In genomic region chr4:181582595-181582994, GRCh38 we compare ENCODE assay signal across 18 cellular contexts.
A peak's percentile ranks its signal among the peaks of the same experiment; 100 is the strongest.
DNase-seq lines count a peak whose midpoint lies in the region; ATAC-seq and TF ChIP-seq lines count a peak whose summit lies in the region.
"Had no signal": no experiment of that assay in that cellular context is flagged by ENCODE, and none has a peak within 500 bp of the region (broad histone marks: within the 10 kb centered on the region; RNA-seq: fewer than 3 reads in every experiment).

No MANE protein-coding gene starts in this region.

- peak; percentile 9 for DNase-seq in activated CD4-positive, alpha-beta T cell treated with anti-CD3 and anti-CD28 coated beads for 48 hours
- DNase-seq in activated CD4-positive, alpha-beta T cell treated with anti-CD3 and anti-CD28 coated beads, Interleukin-2, amount 10 ng/mL, durations not matched to agents 24 days and 14 days, result no peak
- no peak for DNase-seq in LNCaP clone FGC (ENCODE audit: low read depth)
- no peak for DNase-seq in chondrocyte (ENCODE audit: low spot score)
- peak; percentile 30 for DNase-seq in testis
- no peak for DNase-seq in COLO668 (lab: John Stamatoyannopoulos, UW; ENCODE audit: unreplicated experiment)
- DNase-seq in D341Med (ENCODE audit: low spot score), result no peak
- DNase-seq: activated CD4-positive, CD25-positive, alpha-beta regulatory T cell; activated naive CD4-positive, alpha-beta T cell treated with anti-CD3 and anti-CD28 coated beads, Interleukin-2, amount 50 U/mL, for 16 hours; head of caudate nucleus; islet precursor cell; NCI-H2029; NCI-H524 treated with DMSO at 0.1 percent for 48 hours; T-cell; thyroid gland had no signal

- intact Hi-C loops in activated CD4-positive, alpha-beta T cell treated with anti-CD3 and anti-CD28 coated beads, Interleukin-2, amount 10 ng/mL, durations not matched to agents 24 days and 14 days (cut with micrococcal nuclease), result no loop called here
- intact Hi-C loops in testis (cut with DNase I; ENCODE audit: low total_unique reads), result no loop called here

- H3K4me3 ChIP-seq in LNCaP clone FGC (ENCODE audit: low read depth, low read length), result no peak overlapping the region
- H3K4me3 ChIP-seq in testis, result no peak overlapping the region
- H3K4me3 ChIP-seq: esophagus muscularis mucosa, thyroid gland had no signal

- H3K27me3 Mint-ChIP-seq in activated CD4-positive, alpha-beta T cell treated with anti-CD3 and anti-CD28 coated beads, Interleukin-2, amount 10 ng/mL, durations not matched to agents 24 days and 14 days, result no peaks in the 10 kb centered on the region
- no peaks in the 10 kb centered on the region for H3K27me3 Mint-ChIP-seq in chondrocyte (ENCODE audit: low read depth)
- H3K27me3 Mint-ChIP-seq: T-cell had no signal

- no peak overlapping the region for H3K4me3 Mint-ChIP-seq in activated CD4-positive, alpha-beta T cell treated with anti-CD3 and anti-CD28 coated beads, Interleukin-2, amount 10 ng/mL, durations not matched to agents 24 days and 14 days
- no peak overlapping the region for H3K4me3 Mint-ChIP-seq in chondrocyte (ENCODE audit: unreplicated experiment)
- H3K4me3 Mint-ChIP-seq: T-cell had no signal

- no peaks in the 10 kb centered on the region for H3K9me3 ChIP-seq in testis
- H3K9me3 ChIP-seq: esophagus muscularis mucosa, thyroid gland had no signal

- peaks cover 6% of the 10 kb centered on the region for H3K9me3 Mint-ChIP-seq in activated CD4-positive, alpha-beta T cell treated with anti-CD3 and anti-CD28 coated beads, Interleukin-2, amount 10 ng/mL, durations not matched to agents 24 days and 14 days
- peaks cover 3% of the 10 kb centered on the region for H3K9me3 Mint-ChIP-seq in chondrocyte (ENCODE audit: low read depth)

- H3K36me3 ChIP-seq in testis (ENCODE audit: low read depth, missing control alignments), result no peaks in the 10 kb centered on the region
- H3K36me3 ChIP-seq: esophagus muscularis mucosa, thyroid gland had no signal

- no peaks in the 10 kb centered on the region for H3K4me1 ChIP-seq in testis
- H3K4me1 ChIP-seq: esophagus muscularis mucosa, thyroid gland had no signal

- no peak for ATAC-seq in HG02970 (IDR thresholded peaks at IDR 0.05; ENCODE audit: low FRiP score, unreplicated experiment)
- ATAC-seq: T-cell had no signal

- H3K4me1 Mint-ChIP-seq in activated CD4-positive, alpha-beta T cell treated with anti-CD3 and anti-CD28 coated beads, Interleukin-2, amount 10 ng/mL, durations not matched to agents 24 days and 14 days, result no peaks in the 10 kb centered on the region
- H3K4me1 Mint-ChIP-seq in chondrocyte (ENCODE audit: low read depth), result peaks cover 9% of the 10 kb centered on the region
- H3K4me1 Mint-ChIP-seq: T-cell had no signal

- WGBS in testis, 2 donors, result 51 to 85% methylated on average over 4 of the region's 4 CpGs

- no peaks in the 10 kb centered on the region for H3K27me3 ChIP-seq in testis
- H3K27me3 ChIP-seq: thyroid gland had no signal

- no peak overlapping the region for H3K27ac ChIP-seq in testis
- H3K27ac ChIP-seq: esophagus muscularis mucosa, RWPE1, thyroid gland had no signal

- no peak overlapping the region for H3K27ac Mint-ChIP-seq in activated CD4-positive, alpha-beta T cell treated with anti-CD3 and anti-CD28 coated beads, Interleukin-2, amount 10 ng/mL, durations not matched to agents 24 days and 14 days
- no peak overlapping the region for H3K27ac Mint-ChIP-seq in chondrocyte (ENCODE audit: unreplicated experiment)
- H3K27ac Mint-ChIP-seq: T-cell had no signal

- TF ChIP-seq CTCF in LNCaP clone FGC (IDR thresholded peaks at IDR 0.05; ENCODE audit: control insufficient read depth, extremely low read depth, insufficient read depth) (peak; percentile 38), chondrocyte (IDR thresholded peaks at IDR 0.05) (peak; percentile 33), testis (IDR thresholded peaks at IDR 0.05) (no peak)

- TF ChIP-seq POLR2A in testis (IDR thresholded peaks at IDR 0.05), result no peak

- no peaks in the 10 kb centered on the region for H3K36me3 Mint-ChIP-seq in activated CD4-positive, alpha-beta T cell treated with anti-CD3 and anti-CD28 coated beads, Interleukin-2, amount 10 ng/mL, durations not matched to agents 24 days and 14 days (ENCODE audit: low read depth)
- no peaks in the 10 kb centered on the region for H3K36me3 Mint-ChIP-seq in chondrocyte (ENCODE audit: low read depth)
- H3K36me3 Mint-ChIP-seq: T-cell had no signal

Comparison
In these comparisons a context has a peak if more than half of its experiments do, and no peak if none do; other contexts are left out.
1. DNase-seq: peak in activated CD4-positive, alpha-beta T cell treated with anti-CD3 and anti-CD28 coated beads for 48 hours (single experiment) and testis (single experiment); none in activated CD4-positive, alpha-beta T cell treated with anti-CD3 and anti-CD28 coated beads, Interleukin-2, amount 10 ng/mL, durations not matched to agents 24 days and 14 days (single experiment), LNCaP clone FGC (single experiment), chondrocyte (single experiment), COLO668 (single experiment) and D341Med (single experiment).
2. CTCF ChIP-seq: peak in LNCaP clone FGC (single experiment) and chondrocyte (single experiment); none in testis (0 of 3).